8 cellular contexts compared by ENCODE assay signal in genomic region chr2:225282858-225283693, GRCh38.
DNase-seq lines count a peak whose midpoint lies in the region; ATAC-seq and TF ChIP-seq lines count a peak whose summit lies in the region.

No MANE protein-coding gene starts in this region.

- no peaks in the 10 kb centered on the region for H3K27me3 ChIP-seq in GM23338 (ENCODE audit: insufficient read depth)

- ATAC-seq in GM23338, result peak; percentile 86

- no peaks in the 10 kb centered on the region for H3K36me3 Mint-ChIP-seq in GM23338 (ENCODE audit: low read depth)

- TF ChIP-seq CTCF in GM23338 (conservative IDR thresholded peaks at IDR 0.05; ENCODE audit: low read depth in 2 of 2), result peak; percentile 80 to 91
- peak; percentile 96 for TF ChIP-seq CTCF in fibroblast of mammary gland (conservative IDR thresholded peaks at IDR 0.05; ENCODE audit: control insufficient read depth, insufficient read depth, low read depth, low read length)

- H3K9me2 ChIP-seq in GM23338 (ENCODE audit: insufficient read depth), result peaks cover 7% of the 10 kb centered on the region; the same call in 1 of the 2 replicates

- DNase-seq in ACHN, result peak; percentile 29
- DNase-seq in GM04503 (ENCODE audit: low read depth), result peak; percentile 33
- DNase-seq in GM23338 (ENCODE audit: low spot score), result peak; percentile 76
- DNase-seq in Jurkat, Clone E6-1 (ENCODE audit: low read depth, low spot score), result peak; percentile 15
- peak; percentile 56 for DNase-seq in SK-MEL-5 (ENCODE audit: low read depth, low spot score)
- peak; percentile 59 for DNase-seq in fibroblast of mammary gland (ENCODE audit: low read depth)
- DNase-seq in renal cortical epithelial cell (ENCODE audit: low read depth), result peak; percentile 35
- no peak for DNase-seq in DMS79 (lab: John Stamatoyannopoulos, UW)

- no peaks in the 10 kb centered on the region for H4K20me1 ChIP-seq in GM23338 (replicated peaks; ENCODE audit: insufficient read depth)

- H3K79me2 ChIP-seq in GM23338 (replicated peaks; ENCODE audit: insufficient read depth), result no peaks in the 10 kb centered on the region

- H3K9me3 Mint-ChIP-seq in GM23338, result no peaks in the 10 kb centered on the region

- H3K4me1 ChIP-seq in GM23338 (ENCODE audit: insufficient read depth), result no peaks in the 10 kb centered on the region

- peaks cover 3% of the 10 kb centered on the region for H3K27me3 Mint-ChIP-seq in GM23338 (ENCODE audit: insufficient read depth, low read depth, poor library complexity)

- H2AFZ ChIP-seq in GM23338, result peak overlapping the region; percentile 54; the same call in 1 of the 2 replicates

- H3K27ac ChIP-seq in GM23338 (ENCODE audit: low read depth), result no peak overlapping the region

- no peak overlapping the region for H3K27ac Mint-ChIP-seq in GM23338

- H3K4me1 Mint-ChIP-seq in GM23338, result peaks cover 7% of the 10 kb centered on the region; the same call in 1 of the 3 replicates

- no peaks in the 10 kb centered on the region for H3K36me3 ChIP-seq in GM23338 (ENCODE audit: insufficient read depth)

- no peak overlapping the region for H3K4me2 ChIP-seq in GM23338

- in situ Hi-C loops in ACHN (cut with HindIII; ENCODE audit: low pct_ligation_motif_present, low pct_unique_long_range_greater_than_20kb, low sequenced_read_pairs), result no loop called here
- in situ Hi-C loops in SK-MEL-5 (cut with HindIII; ENCODE audit: low pct_unique_long_range_greater_than_20kb, low sequenced_read_pairs), result no loop called here

- H3K4me3 ChIP-seq in GM23338 (no peak overlapping the region), fibroblast of mammary gland (ENCODE audit: control insufficient read depth, low read depth, low read length) (no peak overlapping the region)
- no peak overlapping the region for H3K4me3 ChIP-seq in Jurkat, Clone E6-1 (ENCODE audit: low read length)

- H3K4me3 Mint-ChIP-seq in GM23338, result no peak overlapping the region

- H3F3A ChIP-seq in GM23338 (replicated peaks; ENCODE audit: low read depth), result no peaks in the 10 kb centered on the region

TF ChIP-seq in GM23338, 12 proteins besides CTCF, POLR2A, EP300 and RAD21:
- TF ChIP-seq STAT1 (IDR thresholded peaks at IDR 0.05; ENCODE audit: unreplicated experiment), result no peak
- TF ChIP-seq EZH2 (IDR thresholded peaks at IDR 0.05; ENCODE audit: low read depth, unreplicated experiment), result no peak
- no peak for TF ChIP-seq ETS1 (IDR thresholded peaks at IDR 0.05)
- peak; percentile 32; the same call in 1 of the 2 replicates for TF ChIP-seq NANOG (IDR thresholded peaks at IDR 0.05; ENCODE audit: borderline replicate concordance)
